ENCODE assay signal across 23 cellular contexts in genomic region chr4:144899393-144899792, GRCh38.
"Had no signal": no experiment of that assay in that cellular context is flagged by ENCODE, and none has a peak within 500 bp of the region (broad histone marks: within the 10 kb centered on the region; RNA-seq: fewer than 3 reads in every experiment).

No MANE protein-coding gene starts in this region.

- H3K9me3 ChIP-seq: left lung, lower lobe of right lung, mucosa of descending colon had no signal

- H3K27ac ChIP-seq: coronary artery, dorsolateral prefrontal cortex, esophagus muscularis mucosa, foreskin keratinocyte, gastroesophageal sphincter, heart right ventricle, left lung, lower lobe of right lung had no signal

- H3K27me3 ChIP-seq: dorsolateral prefrontal cortex, esophagus muscularis mucosa, foreskin keratinocyte, gastroesophageal sphincter, heart right ventricle, left lung had no signal

- FAIRE-seq: colon, endothelial cell of umbilical vein, frontal cortex, islet of Langerhans, keratinocyte had no signal

- H3K4me1 ChIP-seq: esophagus muscularis mucosa, foreskin keratinocyte, gastroesophageal sphincter, left lung, lower lobe of right lung had no signal

- ATAC-seq: foreskin keratinocyte, gastroesophageal sphincter, heart right ventricle, left cardiac atrium, left lung, left ventricle myocardium superior, lower lobe of right lung, mucosa of descending colon had no signal

- DNase-seq: dorsolateral prefrontal cortex; effector CD4-positive, alpha-beta T cell; effector memory CD4-positive, alpha-beta T cell; foreskin keratinocyte; glutamatergic neuron; head of caudate nucleus; heart right ventricle; hippocampal formation; left cardiac atrium; left lung; left ventricle myocardium superior; lower lobe of right lung; mesenchymal stem cell; mucosa of descending colon; naive B cell had no signal

- H3K4me3 ChIP-seq: coronary artery, dorsolateral prefrontal cortex, esophagus muscularis mucosa, gastroesophageal sphincter, heart right ventricle, left lung, lower lobe of right lung, mucosa of descending colon had no signal

- H3K36me3 ChIP-seq: esophagus muscularis mucosa, gastroesophageal sphincter, heart right ventricle, left lung, lower lobe of right lung had no signal
